Comparison of ENCODE assay signal across 17 cellular contexts in the genomic region with DNA sequence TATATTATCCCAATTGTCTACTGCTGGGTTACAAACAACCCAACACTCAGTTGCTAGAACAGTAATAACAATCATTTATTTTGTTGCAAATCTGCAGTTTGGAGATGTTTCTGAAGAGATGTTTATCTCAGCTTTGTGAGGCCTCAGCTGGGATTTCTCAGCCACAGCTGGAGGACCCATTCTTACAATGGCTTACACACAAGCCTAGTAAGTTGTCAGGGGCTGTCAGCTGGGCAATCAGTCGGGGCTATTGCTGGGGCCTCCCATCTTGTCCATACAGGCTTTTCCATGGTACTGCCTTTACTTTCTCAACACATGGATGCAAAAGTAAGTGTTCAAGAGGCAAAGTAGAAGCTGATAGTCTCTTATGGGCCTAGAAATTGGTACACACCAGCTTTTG.
"Had no signal": no experiment of that assay in that cellular context is flagged by ENCODE, and none has a peak within 500 bp of the region (broad histone marks: within the 10 kb centered on the region; RNA-seq: fewer than 3 reads in every experiment).

No MANE protein-coding gene starts in this region.

- H3K36me3 ChIP-seq: esophagus muscularis mucosa, gastroesophageal sphincter, heart right ventricle, left lung, lower lobe of right lung had no signal

- H3K27me3 ChIP-seq: dorsolateral prefrontal cortex, esophagus muscularis mucosa, foreskin keratinocyte, gastroesophageal sphincter, heart right ventricle, left lung had no signal

- H3K4me3 ChIP-seq: coronary artery, dorsolateral prefrontal cortex, esophagus muscularis mucosa, gastroesophageal sphincter, heart right ventricle, left lung, lower lobe of right lung had no signal

- DNase-seq: dermis blood vessel endothelial cell; effector CD4-positive, alpha-beta T cell; effector memory CD4-positive, alpha-beta T cell; foreskin keratinocyte; glutamatergic neuron; heart right ventricle; hippocampal formation; left cardiac atrium; left lung; left ventricle myocardium superior; lower lobe of right lung; mesenchymal stem cell; midbrain had no signal

- H3K9me3 ChIP-seq: esophagus muscularis mucosa, gastroesophageal sphincter, heart right ventricle, lower lobe of right lung had no signal

- H3K27ac ChIP-seq: coronary artery, esophagus muscularis mucosa, foreskin keratinocyte, gastroesophageal sphincter, heart right ventricle, left lung, lower lobe of right lung had no signal

- H3K4me1 ChIP-seq: esophagus muscularis mucosa, foreskin keratinocyte, gastroesophageal sphincter, heart right ventricle, left lung, lower lobe of right lung had no signal

- ATAC-seq: foreskin keratinocyte, gastroesophageal sphincter, heart right ventricle, left cardiac atrium, left lung, left ventricle myocardium superior, lower lobe of right lung had no signal
